In genomic region chr6:65126667-65127066, GRCh38 we compare ENCODE assay signal across 19 cellular contexts.
A peak's percentile ranks its signal among the peaks of the same experiment; 100 is the strongest.
DNase-seq lines count a peak whose midpoint lies in the region; ATAC-seq and TF ChIP-seq lines count a peak whose summit lies in the region.
"Had no signal": no experiment of that assay in that cellular context is flagged by ENCODE, and none has a peak within 500 bp of the region (broad histone marks: within the 10 kb centered on the region; RNA-seq: fewer than 3 reads in every experiment).

No MANE protein-coding gene starts in this region.

- no peaks in the 10 kb centered on the region for H3K36me3 ChIP-seq in neural progenitor cell
- H3K36me3 ChIP-seq: BLaER1 had no signal

- no peak overlapping the region for H3K4me2 ChIP-seq in neural progenitor cell
- H3K4me2 ChIP-seq: BLaER1, KMS-11 had no signal

- no peaks in the 10 kb centered on the region for H3K36me3 Mint-ChIP-seq in neural progenitor cell
- H3K36me3 Mint-ChIP-seq: CD8-positive, alpha-beta T cell had no signal

- no peaks in the 10 kb centered on the region for H3F3A ChIP-seq in neural progenitor cell (ENCODE audit: low read depth)

- H3K9me3 ChIP-seq in neural progenitor cell (ENCODE audit: low read depth): no peaks in the 10 kb centered on the region
- H3K9me3 ChIP-seq: BLaER1 had no signal

- no peaks in the 10 kb centered on the region for H3K27me3 Mint-ChIP-seq in neural progenitor cell (ENCODE audit: insufficient read depth, low read depth)

- no peak overlapping the region for H3K27ac ChIP-seq in neural progenitor cell
- H3K27ac ChIP-seq: BLaER1, HL-60, KMS-11 had no signal

- H3K9ac ChIP-seq in neural progenitor cell: no peak overlapping the region
- H3K9ac ChIP-seq: BLaER1, KMS-11 had no signal

- H3K4me3 Mint-ChIP-seq in neural progenitor cell: no peak overlapping the region
- H3K4me3 Mint-ChIP-seq: CD8-positive, alpha-beta T cell; T-helper 1 cell treated with Interleukin-12 subunit alpha and Interleukin-12 subunit beta and Interleukin-4 antibody, amounts not matched to agents 30 μg/mL and 1 μg/mL, for 36 hours had no signal

- peaks cover 13% of the 10 kb centered on the region for H3K4me1 ChIP-seq in neural progenitor cell
- H3K4me1 ChIP-seq: BLaER1 had no signal

- no peaks in the 10 kb centered on the region for H3K4me1 Mint-ChIP-seq in neural progenitor cell

- DNase-seq in NCI-H82 (lab: John Stamatoyannopoulos, UW) (peak; percentile 71), NCI-H82 treated with DMSO at 0.1 percent for 48 hours (lab: John Stamatoyannopoulos, UW; ENCODE audit: unreplicated experiment) (no peak), NCI-H2081 (lab: John Stamatoyannopoulos, UW) (peak; percentile 89 to 98), NCI-H748 treated with DMSO at 0.1 percent for 48 hours (lab: John Stamatoyannopoulos, UW) (peak; percentile 68), neural progenitor cell (ENCODE audit: low spot score) (peak; percentile 2), D341Med (ENCODE audit: low spot score) (no peak)
- DNase-seq: CD8-positive, alpha-beta T cell; DND-41; HCEC 1CT; NCI-H1930; NCI-H526; PC-3; RPMI8226 had no signal

- ATAC-seq in GM21737 (IDR thresholded peaks at IDR 0.05; ENCODE audit: unreplicated experiment) (no peak), GM21786 (IDR thresholded peaks at IDR 0.05; ENCODE audit: unreplicated experiment) (no peak)
- ATAC-seq: CD8-positive, alpha-beta T cell had no signal

- no peaks in the 10 kb centered on the region for H3K27me3 ChIP-seq in neural progenitor cell
- H3K27me3 ChIP-seq: BLaER1 had no signal

- H3K79me2 ChIP-seq in neural progenitor cell (ENCODE audit: low read depth): no peaks in the 10 kb centered on the region

- no peaks in the 10 kb centered on the region for H4K20me1 ChIP-seq in neural progenitor cell (ENCODE audit: low read depth)
- H4K20me1 ChIP-seq: BLaER1 had no signal

- no peak for TF ChIP-seq CTCF in neural progenitor cell (IDR thresholded peaks at IDR 0.05)

- no peaks in the 10 kb centered on the region for H3K9me3 Mint-ChIP-seq in neural progenitor cell

- H3K4me3 ChIP-seq in neural progenitor cell: no peak overlapping the region
- H3K4me3 ChIP-seq: BLaER1 had no signal

- no peak overlapping the region for H2AFZ ChIP-seq in neural progenitor cell (replicated peaks)

- H3K27ac Mint-ChIP-seq in neural progenitor cell: no peak overlapping the region
- H3K27ac Mint-ChIP-seq: CD8-positive, alpha-beta T cell; T-helper 1 cell treated with Interleukin-12 subunit alpha and Interleukin-12 subunit beta and Interleukin-4 antibody, amounts not matched to agents 30 μg/mL and 1 μg/mL, for 36 hours had no signal

Comparison
In these comparisons a context has a peak if more than half of its experiments do, and no peak if none do; other contexts are left out.
1. DNase-seq: peak in NCI-H82 (single experiment), NCI-H2081 (2 of 2), NCI-H748 treated with DMSO at 0.1 percent for 48 hours (single experiment) and neural progenitor cell (single experiment); none in NCI-H82 treated with DMSO at 0.1 percent for 48 hours (single experiment) and D341Med (single experiment).